1 cellular context compared by ENCODE assay signal in genomic region chr7:116499168-116500070, GRCh38.
TF ChIP-seq lines count a peak whose summit lies in the region.

Gene CAV2, plus strand, starts transcription at chr7:116499738. Its CDS starts 44 bp downstream, at chr7:116499782.

TF ChIP-seq in HEK293, 187 proteins besides CTCF, POLR2A, EP300 and RAD21 (continued from another document and continues in another):
- TF ChIP-seq ZNF18 (tag by site-specific recombination; IDR thresholded peaks at IDR 0.05) (no peak), ZNF140 (tag by site-specific recombination; IDR thresholded peaks at IDR 0.05) (no peak), SCRT2 (tag by site-specific recombination; IDR thresholded peaks at IDR 0.05) (no peak), ZSCAN4 (tag by site-specific recombination; IDR thresholded peaks at IDR 0.05) (no peak), ZNF596 (tag by site-specific recombination; IDR thresholded peaks at IDR 0.05) (no peak), ZNF510 (tag by site-specific recombination; IDR thresholded peaks at IDR 0.05; ENCODE audit: insufficient replicate concordance) (no peak), ZNF654 (tag by site-specific recombination; IDR thresholded peaks at IDR 0.05; ENCODE audit: low read depth) (no peak), TCF7L2 (IDR thresholded peaks at IDR 0.05; ENCODE audit: borderline replicate concordance, low read depth, low read length) (no peak), ZNF112 (tag by site-specific recombination; IDR thresholded peaks at IDR 0.05) (no peak), ZNF341 (tag by site-specific recombination; IDR thresholded peaks at IDR 0.05; ENCODE audit: low read depth) (no peak), ZNF138 (tag by site-specific recombination; IDR thresholded peaks at IDR 0.05; ENCODE audit: borderline replicate concordance) (no peak), ZNF623 (tag by site-specific recombination; IDR thresholded peaks at IDR 0.05) (no peak), ZNF768 (tag by site-specific recombination; IDR thresholded peaks at IDR 0.05) (no peak), HOXC10 (CRISPR knock-in tag; IDR thresholded peaks at IDR 0.05) (no peak), ZFP41 (tag by site-specific recombination; IDR thresholded peaks at IDR 0.05; ENCODE audit: borderline replicate concordance) (no peak), ZBTB44 (tag by site-specific recombination; IDR thresholded peaks at IDR 0.05) (no peak), ZSCAN30 (tag by site-specific recombination; IDR thresholded peaks at IDR 0.05) (no peak; the same call in none of the 2 replicates), EGR2 (tag by site-specific recombination; IDR thresholded peaks at IDR 0.05; ENCODE audit: low read depth) (0 out of 2 replicates have a peak, but pooled peaks have one; percentile 13), ZNF621 (tag by site-specific recombination; IDR thresholded peaks at IDR 0.05) (no peak), ZNF777 (tag by site-specific recombination; IDR thresholded peaks at IDR 0.05; ENCODE audit: borderline replicate concordance) (peak; percentile 96; the same call in 1 of the 2 replicates), WT1 (tag by site-specific recombination; IDR thresholded peaks at IDR 0.05) (peak; percentile 28; the same call in 1 of the 2 replicates), ZNF184 (tag by site-specific recombination; IDR thresholded peaks at IDR 0.05) (no peak), KLF9 (tag by site-specific recombination; IDR thresholded peaks at IDR 0.05; ENCODE audit: low read depth) (peak; percentile 14), ZNF548 (tag by site-specific recombination; IDR thresholded peaks at IDR 0.05) (no peak), ZNF791 (tag by site-specific recombination; IDR thresholded peaks at IDR 0.05) (no peak), SALL2 (tag by site-specific recombination; IDR thresholded peaks at IDR 0.05; ENCODE audit: borderline replicate concordance) (no peak), ZNF558 (tag by site-specific recombination; IDR thresholded peaks at IDR 0.05) (no peak), ZNF449 (tag by site-specific recombination; IDR thresholded peaks at IDR 0.05) (peak; percentile 67), ZNF544 (tag by site-specific recombination; IDR thresholded peaks at IDR 0.05) (no peak), ZNF639 (tag by site-specific recombination; IDR thresholded peaks at IDR 0.05) (no peak), ZNF658 (tag by site-specific recombination; IDR thresholded peaks at IDR 0.05) (no peak), ZNF174 (tag by site-specific recombination; IDR thresholded peaks at IDR 0.05) (no peak), REST (tag by site-specific recombination; IDR thresholded peaks at IDR 0.05) (no peak), PRDM1 (tag by site-specific recombination; IDR thresholded peaks at IDR 0.05) (no peak), ZBTB11 (tag by site-specific recombination; conservative IDR thresholded peaks at IDR 0.05; ENCODE audit: low read depth) (peak; percentile 41; the same call in 1 of the 2 replicates), ZBTB48 (tag by site-specific recombination; IDR thresholded peaks at IDR 0.05) (no peak), ZNF837 (tag by site-specific recombination; IDR thresholded peaks at IDR 0.05) (no peak), ZNF513 (tag by site-specific recombination; IDR thresholded peaks at IDR 0.05) (no peak), ZNF707 (tag by site-specific recombination; IDR thresholded peaks at IDR 0.05) (no peak), ZBTB10 (tag by site-specific recombination; IDR thresholded peaks at IDR 0.05) (peak; percentile 46; the same call in 1 of the 2 replicates), ZNF580 (tag by site-specific recombination; IDR thresholded peaks at IDR 0.05) (no peak)
